33 cellular contexts compared by ENCODE assay signal in genomic region chr6:111355156-111355555, GRCh38.
"Had no signal": no experiment of that assay in that cellular context is flagged by ENCODE, and none has a peak within 500 bp of the region (broad histone marks: within the 10 kb centered on the region; RNA-seq: fewer than 3 reads in every experiment).

No MANE protein-coding gene starts in this region.

- ATAC-seq: activated CD4-positive, alpha-beta T cell treated with anti-CD3 and anti-CD28 coated beads for 36 hours; activated CD8-positive, alpha-beta memory T cell treated with anti-CD3 and anti-CD28 coated beads, Interleukin-2, amount 10 ng/mL, durations not matched to agents 7 days and 5 days; activated CD8-positive, alpha-beta T cell treated with anti-CD3 and anti-CD28 coated beads, Interleukin-2, amount 10 ng/mL, durations not matched to agents 7 days and 5 days; activated naive CD8-positive, alpha-beta T cell treated with anti-CD3 and anti-CD28 coated beads, Interleukin-2, amount 50 U/mL, for 24 hours; body of pancreas; effector memory CD8-positive, alpha-beta T cell; foreskin keratinocyte; gastrocnemius medialis; T-helper 17 cell had no signal

- H3K36me3 ChIP-seq: breast epithelium had no signal

- H3K4me3 ChIP-seq: adrenal gland, body of pancreas, breast epithelium, cardiac muscle cell, esophagus muscularis mucosa, gastrocnemius medialis, heart left ventricle had no signal

- H3K4me1 ChIP-seq: breast epithelium, foreskin keratinocyte had no signal

- H3K27me3 ChIP-seq: adrenal gland, body of pancreas, breast epithelium, cardiac muscle cell, esophagus muscularis mucosa, foreskin keratinocyte, gastrocnemius medialis, heart left ventricle had no signal

- H3K27ac ChIP-seq: body of pancreas, breast epithelium, foreskin keratinocyte had no signal

- DNase-seq: activated CD4-positive, alpha-beta memory T cell treated with anti-CD3 and anti-CD28 coated beads for 36 hours; activated CD4-positive, alpha-beta T cell treated with anti-CD3 and anti-CD28 coated beads for 36 hours; activated CD4-positive, alpha-beta T cell treated with anti-CD3 and anti-CD28 coated beads, Interleukin-2, amount 10 ng/mL, durations not matched to agents 24 days and 14 days; activated CD4-positive, CD25-positive, alpha-beta regulatory T cell; activated CD4-positive, CD25-positive, alpha-beta regulatory T cell treated with anti-CD3 and anti-CD28 coated beads, Interleukin-2, amount 50 U/mL, for 72 hours; activated CD8-positive, alpha-beta memory T cell treated with anti-CD3 and anti-CD28 coated beads, Interleukin-2, amount 10 ng/mL, durations not matched to agents 7 days and 5 days; activated CD8-positive, alpha-beta memory T cell treated with anti-CD3 and anti-CD28 coated beads, Interleukin-2, amount 50 U/mL, for 4 hours; activated CD8-positive, alpha-beta T cell treated with anti-CD3 and anti-CD28 coated beads, Interleukin-2, amount 10 ng/mL, durations not matched to agents 7 days and 5 days; activated effector memory CD4-positive, alpha-beta T cell treated with anti-CD3 and anti-CD28 coated beads, Interleukin-2, amount 50 U/mL, for 16 hours; activated naive CD4-positive, alpha-beta T cell treated with anti-CD3 and anti-CD28 coated beads for 36 hours; activated naive CD8-positive, alpha-beta T cell treated with anti-CD3 and anti-CD28 coated beads for 36 hours; activated naive CD8-positive, alpha-beta T cell treated with anti-CD3 and anti-CD28 coated beads, Interleukin-2, amount 50 U/mL, for 24 hours; activated T-cell treated with anti-CD3 and anti-CD28 coated beads, Interleukin-2, amount 50 U/mL, for 1 hour; activated T-cell treated with anti-CD3 and anti-CD28 coated beads, Interleukin-2, amount 50 U/mL, for 48 hours; adrenal gland; amygdala; aorta; body of pancreas; central memory CD4-positive, alpha-beta T cell; cortex of kidney; dermis blood vessel endothelial cell; effector CD4-positive, alpha-beta T cell; effector memory CD8-positive, alpha-beta T cell; foreskin keratinocyte; gastrocnemius medialis; glutamatergic neuron; heart left ventricle; T-helper 1 cell; T-helper 17 cell; T1000 had no signal

- H3K9me3 ChIP-seq: adrenal gland, body of pancreas, breast epithelium, esophagus muscularis mucosa, gastrocnemius medialis, heart left ventricle had no signal
